8 cellular contexts compared by ENCODE assay signal in the genomic region with DNA sequence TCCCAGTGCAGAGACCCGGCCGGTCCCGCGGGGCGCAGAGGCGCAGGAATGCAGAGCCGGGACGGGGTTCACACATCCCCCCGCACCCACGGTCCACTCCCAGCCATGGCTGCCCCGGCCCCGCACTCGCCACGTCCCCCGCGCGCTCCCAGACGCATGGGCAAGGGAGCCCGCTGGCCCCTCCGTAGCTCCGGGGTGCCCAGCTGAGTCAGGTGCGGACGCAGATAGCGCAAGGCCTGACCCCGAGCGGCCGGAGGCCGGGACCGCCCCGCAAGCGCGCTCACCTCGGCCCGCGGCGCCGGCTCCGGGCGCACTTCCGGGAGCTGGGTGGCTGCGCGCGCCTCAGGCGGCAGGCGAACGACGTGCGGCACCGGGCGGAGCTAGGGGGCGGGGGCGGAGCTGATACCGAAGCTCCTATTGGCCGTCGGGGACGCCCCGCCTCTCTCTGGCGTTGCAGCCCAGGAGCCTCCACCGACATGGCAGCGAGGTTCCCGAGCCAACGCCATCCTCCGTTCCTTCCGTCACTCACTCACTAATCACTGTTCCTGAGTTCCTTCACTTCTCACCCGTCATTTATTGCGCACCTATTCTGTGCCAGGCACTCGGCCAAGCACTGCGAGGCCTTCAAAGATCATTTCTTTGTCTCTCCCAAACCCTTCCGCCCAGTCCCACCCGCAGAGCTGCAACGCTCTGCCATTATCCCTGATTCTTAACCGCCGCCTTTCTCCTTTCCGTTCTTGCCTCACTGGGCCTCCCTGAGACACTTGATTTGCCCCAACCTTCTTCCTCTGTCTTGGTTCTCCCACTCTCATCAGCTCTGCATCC. TPM values are rescaled to one million over a fixed set of nuclear protein-coding genes. Genes with fewer than 3 reads are reported as not detected.
DNase-seq lines count a peak whose midpoint lies in the region; ATAC-seq and TF ChIP-seq lines count a peak whose summit lies in the region.

A gene with protein sequence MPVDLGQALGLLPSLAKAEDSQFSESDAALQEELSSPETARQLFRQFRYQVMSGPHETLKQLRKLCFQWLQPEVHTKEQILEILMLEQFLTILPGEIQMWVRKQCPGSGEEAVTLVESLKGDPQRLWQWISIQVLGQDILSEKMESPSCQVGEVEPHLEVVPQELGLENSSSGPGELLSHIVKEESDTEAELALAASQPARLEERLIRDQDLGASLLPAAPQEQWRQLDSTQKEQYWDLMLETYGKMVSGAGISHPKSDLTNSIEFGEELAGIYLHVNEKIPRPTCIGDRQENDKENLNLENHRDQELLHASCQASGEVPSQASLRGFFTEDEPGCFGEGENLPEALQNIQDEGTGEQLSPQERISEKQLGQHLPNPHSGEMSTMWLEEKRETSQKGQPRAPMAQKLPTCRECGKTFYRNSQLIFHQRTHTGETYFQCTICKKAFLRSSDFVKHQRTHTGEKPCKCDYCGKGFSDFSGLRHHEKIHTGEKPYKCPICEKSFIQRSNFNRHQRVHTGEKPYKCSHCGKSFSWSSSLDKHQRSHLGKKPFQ (minus strand): TSS at position 329 of the 825 bp plus-strand sequence. CDS start 4,646 bp downstream, outside the sequence.

- TF ChIP-seq EP300 in stomach (IDR thresholded peaks at IDR 0.05), result no peak

- no peaks in the 10 kb centered on the region for H3K9me3 Mint-ChIP-seq in neural crest cell

- peak in 2 of 4 donors; percentile 81 to 86 for TF ChIP-seq POLR2A in stomach (IDR thresholded peaks at IDR 0.05)

- H3K4me3 Mint-ChIP-seq in neural crest cell, result peak within 1 kb of the TSS; percentile 94

- H3K4me1 ChIP-seq in RWPE2 (ENCODE audit: insufficient read depth, poor library complexity, severe bottlenecking) (peaks cover 8% of the 10 kb centered on the region), stomach (peaks cover 0 to 20% (median 15%) of the 10 kb centered on the region in 4 donors)

- DNase-seq in ELF-1 (ENCODE audit: low read depth, low spot score) (peak; percentile 97), H4 (ENCODE audit: low spot score) (peak; percentile 83), LNCaP clone FGC (ENCODE audit: low read depth) (peak; percentile 75), RWPE2 (ENCODE audit: low spot score) (peak; percentile 95), fibroblast of the conjunctiva (ENCODE audit: low read depth) (peak; percentile 87), neural crest cell (ENCODE audit: low read depth, low spot score) (peak; percentile 86), stomach (peak; percentile 98)
- DNase-seq in activated effector memory CD4-positive, alpha-beta T cell treated with Interleukin-2 at 50 U/mL for 16 hours, result peak; percentile 94

- TF ChIP-seq CTCF in LNCaP clone FGC (IDR thresholded peaks at IDR 0.05; ENCODE audit: control insufficient read depth, extremely low read depth, insufficient read depth) (no peak), RWPE2 (IDR thresholded peaks at IDR 0.05; ENCODE audit: poor library complexity, severe bottlenecking) (no peak), neural crest cell (conservative IDR thresholded peaks at IDR 0.05) (no peak), stomach (IDR thresholded peaks at IDR 0.05) (peak in 1 of 7 experiments; percentile 9)

- H3K27ac Mint-ChIP-seq in neural crest cell (ENCODE audit: unreplicated experiment), result peak within 1 kb of the TSS; percentile 98

- peak; percentile 95 for ATAC-seq in RWPE2 (ENCODE audit: low read depth)

- peak within 1 kb of the TSS; percentile 57 for H3K27ac ChIP-seq in RWPE2 (ENCODE audit: poor library complexity, severe bottlenecking)
- peak within 1 kb of the TSS; percentile 90 to 96 (median 94) for H3K27ac ChIP-seq in stomach

- intact Hi-C loops in stomach (cut with DNase I; ENCODE audit: low total_unique reads), result no loop called here

- peaks cover 3% of the 10 kb centered on the region; the same call in 1 of the 2 replicates for H3K36me3 ChIP-seq in RWPE2 (ENCODE audit: low read depth)
- H3K36me3 ChIP-seq in stomach, result peaks cover 0 to 5% (median 5%) of the 10 kb centered on the region in 4 donors

- peaks cover 5% of the 10 kb centered on the region for H3K4me1 Mint-ChIP-seq in neural crest cell

- peak within 1 kb of the TSS; percentile 96 for H3K4me3 ChIP-seq in LNCaP clone FGC (ENCODE audit: low read depth, low read length)
- peak within 1 kb of the TSS; percentile 71 for H3K4me3 ChIP-seq in RWPE2 (ENCODE audit: severe bottlenecking)
- peak within 1 kb of the TSS; percentile 71 to 96 (median 82) for H3K4me3 ChIP-seq in stomach

- no peaks in the 10 kb centered on the region for H3K9me3 ChIP-seq in RWPE2 (ENCODE audit: severe bottlenecking)
- no peaks in the 10 kb centered on the region for H3K9me3 ChIP-seq in stomach

- 0 to 2% (median 1%) methylated on average over 23 to 74 of the region's 74 CpGs for WGBS in stomach, 5 donors

- peaks cover 5% of the 10 kb centered on the region for H3K36me3 Mint-ChIP-seq in neural crest cell (ENCODE audit: low read depth)

- no peaks in the 10 kb centered on the region for H3K27me3 Mint-ChIP-seq in neural crest cell (ENCODE audit: low read depth)

- no peaks in the 10 kb centered on the region for H3K27me3 ChIP-seq in RWPE2 (ENCODE audit: insufficient read depth, poor library complexity, severe bottlenecking)
- H3K27me3 ChIP-seq in stomach, result no peaks in the 10 kb centered on the region

RNA-seq across cellular contexts. Expression of the gene that starts here (rescaled TPM):
- 4.2 and 4.4 TPM in 2 replicates for total RNA-seq in H4 (2014; rRNA removed; shearing (Covaris generic))
- total RNA-seq in neural crest cell (7.5 and 8.1 TPM in 2 replicates), stomach (10 to 100 TPM in 1 of 5 donors, 1 to 10 TPM in 3, not detected in 1; 6.7 to 13.2 (median 8.3) TPM)
- polyA plus RNA-seq in stomach, result 1 to 10 TPM; 3.7 to 5.4 (median 5.0) TPM

Comparison
In these comparisons a context has a peak if more than half of its experiments do, and no peak if none do; other contexts are left out.
1. Peak in every context shown above with its lines: DNase-seq, ATAC-seq, H3K4me3 ChIP-seq and H3K27ac ChIP-seq.